Comparison of ENCODE assay signal across 8 cellular contexts in the genomic region with DNA sequence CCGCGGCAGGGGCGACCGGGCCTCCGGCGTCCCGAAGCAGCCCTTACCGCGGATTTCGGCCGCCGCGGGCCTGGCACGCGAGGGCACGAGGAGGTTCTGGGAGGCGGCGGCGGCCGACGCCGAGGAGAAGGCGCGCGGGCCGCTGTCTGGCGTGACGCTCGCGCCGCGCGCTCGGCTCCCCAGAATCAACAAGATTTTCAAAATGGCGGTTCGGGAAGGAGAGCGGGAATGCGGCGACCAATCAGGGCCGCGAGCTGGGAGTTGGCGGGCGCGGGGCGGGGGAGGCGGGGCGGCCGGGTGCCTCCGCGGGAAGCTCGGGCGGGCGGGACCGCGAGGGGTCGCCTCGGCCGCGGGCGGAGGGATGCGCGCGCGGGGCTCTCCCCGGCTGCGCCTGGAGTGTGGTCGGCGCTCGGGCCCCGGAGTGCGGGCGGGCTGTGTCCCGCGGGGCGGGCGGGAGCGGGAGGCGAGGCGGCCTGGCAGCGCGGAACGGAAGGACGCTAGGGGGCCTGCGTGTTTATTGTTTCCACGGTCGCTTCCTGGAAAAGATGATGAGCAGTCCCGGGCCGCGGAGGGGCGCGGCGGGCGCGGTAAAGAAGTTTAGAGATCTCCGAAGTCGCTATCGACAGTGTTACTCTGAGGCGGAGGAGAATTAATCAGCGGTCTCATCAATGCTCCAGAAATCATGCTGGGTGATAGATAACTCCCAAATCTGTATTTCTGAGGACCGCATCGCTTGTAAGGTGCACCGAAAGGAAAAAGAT. TPM values are rescaled to one million over a fixed set of nuclear protein-coding genes. Genes with fewer than 3 reads are reported as not detected.
A peak's percentile ranks its signal among the peaks of the same experiment; 100 is the strongest.
DNase-seq lines count a peak whose midpoint lies in the region; ATAC-seq and TF ChIP-seq lines count a peak whose summit lies in the region.

A gene with protein sequence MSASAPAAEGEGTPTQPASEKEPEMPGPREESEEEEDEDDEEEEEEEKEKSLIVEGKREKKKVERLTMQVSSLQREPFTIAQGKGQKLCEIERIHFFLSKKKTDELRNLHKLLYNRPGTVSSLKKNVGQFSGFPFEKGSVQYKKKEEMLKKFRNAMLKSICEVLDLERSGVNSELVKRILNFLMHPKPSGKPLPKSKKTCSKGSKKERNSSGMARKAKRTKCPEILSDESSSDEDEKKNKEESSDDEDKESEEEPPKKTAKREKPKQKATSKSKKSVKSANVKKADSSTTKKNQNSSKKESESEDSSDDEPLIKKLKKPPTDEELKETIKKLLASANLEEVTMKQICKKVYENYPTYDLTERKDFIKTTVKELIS (minus strand): TSS at position 193 of the 761 bp plus-strand sequence. CDS start 543 bp downstream, outside the sequence.

- DNase-seq in COLO829 (ENCODE audit: low spot score) (peak; percentile 80), HUDEP-2 (lab: John Stamatoyannopoulos, UW; ENCODE audit: unreplicated experiment in 76 of 76) (peak in 75 of 76 experiments; percentile 14 to 94 (median 87)), NOMO-1 treated with dmso at 0.1 percent for 144 hours (lab: John Stamatoyannopoulos, UW; ENCODE audit: unreplicated experiment) (peak; percentile 89), endodermal cell (peak; percentile 95), mesenteric fat pad (ENCODE audit: low spot score) (peak; percentile 94)
- peak; percentile 88 for DNase-seq in activated CD8-positive, alpha-beta memory T cell treated with anti-CD3 and anti-CD28 coated beads, Interleukin-2, amount 10 ng/mL, durations not matched to agents 7 days and 5 days
- DNase-seq in stimulated activated CD8-positive, alpha-beta memory T cell treated with anti-CD3 and anti-CD28 coated beads, Interleukin-15, amount 100 ng/mL, for 1 hour (ENCODE audit: low read depth): peak; percentile 75

- ATAC-seq in GM21360 (IDR thresholded peaks at IDR 0.05; ENCODE audit: unreplicated experiment): peak; percentile 34
- ATAC-seq in activated CD8-positive, alpha-beta memory T cell treated with anti-CD3 and anti-CD28 coated beads, Interleukin-2, amount 10 ng/mL, durations not matched to agents 7 days and 5 days: peak; percentile 76

- H3K27me3 ChIP-seq in endodermal cell (ENCODE audit: control insufficient read depth, insufficient read depth, low read length, poor library complexity, severe bottlenecking): no peaks in the 10 kb centered on the region

- H3K4me1 Mint-ChIP-seq in activated CD8-positive, alpha-beta memory T cell treated with anti-CD3 and anti-CD28 coated beads, Interleukin-2, amount 10 ng/mL, durations not matched to agents 7 days and 5 days: peaks cover 42% of the 10 kb centered on the region
- H3K4me1 Mint-ChIP-seq in endodermal cell: peaks cover 30% of the 10 kb centered on the region

- H3K27me3 Mint-ChIP-seq in activated CD8-positive, alpha-beta memory T cell treated with anti-CD3 and anti-CD28 coated beads, Interleukin-2, amount 10 ng/mL, durations not matched to agents 7 days and 5 days: no peaks in the 10 kb centered on the region
- H3K27me3 Mint-ChIP-seq in endodermal cell (ENCODE audit: insufficient read depth): peaks cover 3% of the 10 kb centered on the region

- peak within 1 kb of the TSS; percentile 95 for H3K27ac Mint-ChIP-seq in activated CD8-positive, alpha-beta memory T cell treated with anti-CD3 and anti-CD28 coated beads, Interleukin-2, amount 10 ng/mL, durations not matched to agents 7 days and 5 days
- H3K27ac Mint-ChIP-seq in endodermal cell: peak within 1 kb of the TSS; percentile 91

- CTCF ChIA-PET in activated CD8-positive, alpha-beta memory T cell treated with anti-CD3 and anti-CD28 coated beads, Interleukin-2, amount 10 ng/mL, durations not matched to agents 7 days and 5 days (lab: Charles Lee): interaction anchor here (1.0 kb wide), 1 partner anchor 10 kb away, joined by 3 read pairs; no protein-coding TSS in a partner anchor

- peaks cover 12% of the 10 kb centered on the region for H3K36me3 ChIP-seq in endodermal cell (ENCODE audit: control insufficient read depth, insufficient read depth, low read length)

- H3K36me3 Mint-ChIP-seq in activated CD8-positive, alpha-beta memory T cell treated with anti-CD3 and anti-CD28 coated beads, Interleukin-2, amount 10 ng/mL, durations not matched to agents 7 days and 5 days: peaks cover 46% of the 10 kb centered on the region
- peaks cover 28% of the 10 kb centered on the region for H3K36me3 Mint-ChIP-seq in endodermal cell (ENCODE audit: low read depth)

- peak; percentile 68 for TF ChIP-seq CTCF in endodermal cell (conservative IDR thresholded peaks at IDR 0.05)

- no peaks in the 10 kb centered on the region for H3K9me3 Mint-ChIP-seq in activated CD8-positive, alpha-beta memory T cell treated with anti-CD3 and anti-CD28 coated beads, Interleukin-2, amount 10 ng/mL, durations not matched to agents 7 days and 5 days (ENCODE audit: low read depth)
- H3K9me3 Mint-ChIP-seq in endodermal cell: no peaks in the 10 kb centered on the region

- H3K9me3 ChIP-seq in endodermal cell (ENCODE audit: control insufficient read depth, low read length): peaks cover 10% of the 10 kb centered on the region

- WGBS in endodermal cell (ENCODE audit: insufficient coverage in 1 of 2, insufficient read length in 1 of 2), 2 experiments: 1 to 4% methylated on average over 23 to 102 of the region's 102 CpGs

- peak within 1 kb of the TSS; percentile 95 for H3K4me3 Mint-ChIP-seq in activated CD8-positive, alpha-beta memory T cell treated with anti-CD3 and anti-CD28 coated beads, Interleukin-2, amount 10 ng/mL, durations not matched to agents 7 days and 5 days
- peak within 1 kb of the TSS; percentile 84 for H3K4me3 Mint-ChIP-seq in endodermal cell

- H3K4me3 ChIP-seq in endodermal cell (ENCODE audit: low read length): peak within 1 kb of the TSS; percentile 97

- H3K27ac ChIP-seq in endodermal cell (ENCODE audit: low read depth, low read length): peak within 1 kb of the TSS; percentile 92

- peaks cover 2% of the 10 kb centered on the region for H3K4me1 ChIP-seq in endodermal cell (ENCODE audit: control insufficient read depth, insufficient read depth, low read length)

- peak within 1 kb of the TSS; percentile 84 for H3K9ac ChIP-seq in endodermal cell (ENCODE audit: extremely low read depth, low read length, poor library complexity, severe bottlenecking)

RNA-seq across cellular contexts. Expression of the gene that starts here (rescaled TPM):
- total RNA-seq in activated CD8-positive, alpha-beta memory T cell treated with anti-CD3 and anti-CD28 coated beads, Interleukin-2, amount 10 ng/mL, durations not matched to agents 7 days and 5 days: 100 to 1,000 TPM; 209 to 218 TPM
- 100 to 1,000 TPM; 139 to 171 TPM for total RNA-seq in endodermal cell
- 179 TPM for polyA plus RNA-seq in endodermal cell (2013, experiment 1 of 2)
- 187 TPM for polyA plus RNA-seq in endodermal cell (2013, experiment 2 of 2)
- 54.3 TPM for total RNA-seq in mesenteric fat pad

Comparison
In these comparisons a context has a peak if more than half of its experiments do, and no peak if none do; other contexts are left out.
1. Peak in every context shown above with its lines: DNase-seq, ATAC-seq, H3K4me3 ChIP-seq and H3K27ac ChIP-seq.